Comparison of ENCODE assay signal across 1 cellular context in genomic region chr1:62621907-62622306, GRCh38.
A peak's percentile ranks its signal among the peaks of the same experiment; 100 is the strongest.
TF ChIP-seq lines count a peak whose summit lies in the region.

No MANE protein-coding gene starts in this region.

TF ChIP-seq in HepG2, 621 proteins besides CTCF, POLR2A, EP300 and RAD21 (continued from another document and continues in another):
- TF ChIP-seq ZNF280D (CRISPR knock-in tag; IDR thresholded peaks at IDR 0.05) (peak; percentile 93), TGIF2 (CRISPR knock-in tag; IDR thresholded peaks at IDR 0.05) (peak; percentile 96), ZNF274 (CRISPR knock-in tag; IDR thresholded peaks at IDR 0.05) (no peak), TEAD2 (CRISPR knock-in tag; IDR thresholded peaks at IDR 0.05) (no peak), ZNF570 (CRISPR knock-in tag; IDR thresholded peaks at IDR 0.05; ENCODE audit: borderline replicate concordance) (no peak), ZNF207 (IDR thresholded peaks at IDR 0.05; ENCODE audit: borderline replicate concordance) (no peak), ZFP82 (CRISPR knock-in tag; IDR thresholded peaks at IDR 0.05; ENCODE audit: borderline replicate concordance) (no peak), TERF1 (CRISPR knock-in tag; IDR thresholded peaks at IDR 0.05) (no peak), TBX3 (IDR thresholded peaks at IDR 0.05; ENCODE audit: borderline replicate concordance) (0 out of 2 replicates have a peak, but pooled peaks have one; percentile 17), ZBED4 (CRISPR knock-in tag; IDR thresholded peaks at IDR 0.05; ENCODE audit: borderline replicate concordance) (0 out of 2 replicates have a peak, but pooled peaks have one; percentile 64), ZNF558 (CRISPR knock-in tag; IDR thresholded peaks at IDR 0.05; ENCODE audit: borderline replicate concordance) (no peak), RFX3 (CRISPR knock-in tag; IDR thresholded peaks at IDR 0.05) (no peak), HNRNPUL1 (IDR thresholded peaks at IDR 0.05; ENCODE audit: low read depth, low read length) (no peak), RFXAP (CRISPR knock-in tag; IDR thresholded peaks at IDR 0.05; ENCODE audit: borderline replicate concordance) (no peak; the same call in 1 of the 2 replicates), HNF4G (IDR thresholded peaks at IDR 0.05; ENCODE audit: borderline replicate concordance, low read depth, low read length) (peak; percentile 74; the same call in 1 of the 2 replicates), HNF4G (CRISPR knock-in tag; IDR thresholded peaks at IDR 0.05; ENCODE audit: borderline replicate concordance, low read depth) (no peak; the same call in 1 of the 2 replicates), HBP1 (CRISPR knock-in tag; IDR thresholded peaks at IDR 0.05; ENCODE audit: low read depth) (peak; percentile 85; the same call in 1 of the 2 replicates), ZNF775 (CRISPR knock-in tag; IDR thresholded peaks at IDR 0.05; ENCODE audit: borderline replicate concordance) (no peak)
- TF ChIP-seq, protein P1, sequence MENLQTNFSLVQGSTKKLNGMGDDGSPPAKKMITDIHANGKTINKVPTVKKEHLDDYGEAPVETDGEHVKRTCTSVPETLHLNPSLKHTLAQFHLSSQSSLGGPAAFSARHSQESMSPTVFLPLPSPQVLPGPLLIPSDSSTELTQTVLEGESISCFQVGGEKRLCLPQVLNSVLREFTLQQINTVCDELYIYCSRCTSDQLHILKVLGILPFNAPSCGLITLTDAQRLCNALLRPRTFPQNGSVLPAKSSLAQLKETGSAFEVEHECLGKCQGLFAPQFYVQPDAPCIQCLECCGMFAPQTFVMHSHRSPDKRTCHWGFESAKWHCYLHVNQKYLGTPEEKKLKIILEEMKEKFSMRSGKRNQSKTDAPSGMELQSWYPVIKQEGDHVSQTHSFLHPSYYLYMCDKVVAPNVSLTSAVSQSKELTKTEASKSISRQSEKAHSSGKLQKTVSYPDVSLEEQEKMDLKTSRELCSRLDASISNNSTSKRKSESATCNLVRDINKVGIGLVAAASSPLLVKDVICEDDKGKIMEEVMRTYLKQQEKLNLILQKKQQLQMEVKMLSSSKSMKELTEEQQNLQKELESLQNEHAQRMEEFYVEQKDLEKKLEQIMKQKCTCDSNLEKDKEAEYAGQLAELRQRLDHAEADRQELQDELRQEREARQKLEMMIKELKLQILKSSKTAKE (CRISPR knock-in tag; IDR thresholded peaks at IDR 0.05; ENCODE audit: borderline replicate concordance): peak; percentile 60; the same call in 1 of the 2 replicates
- TF ChIP-seq, protein P2, sequence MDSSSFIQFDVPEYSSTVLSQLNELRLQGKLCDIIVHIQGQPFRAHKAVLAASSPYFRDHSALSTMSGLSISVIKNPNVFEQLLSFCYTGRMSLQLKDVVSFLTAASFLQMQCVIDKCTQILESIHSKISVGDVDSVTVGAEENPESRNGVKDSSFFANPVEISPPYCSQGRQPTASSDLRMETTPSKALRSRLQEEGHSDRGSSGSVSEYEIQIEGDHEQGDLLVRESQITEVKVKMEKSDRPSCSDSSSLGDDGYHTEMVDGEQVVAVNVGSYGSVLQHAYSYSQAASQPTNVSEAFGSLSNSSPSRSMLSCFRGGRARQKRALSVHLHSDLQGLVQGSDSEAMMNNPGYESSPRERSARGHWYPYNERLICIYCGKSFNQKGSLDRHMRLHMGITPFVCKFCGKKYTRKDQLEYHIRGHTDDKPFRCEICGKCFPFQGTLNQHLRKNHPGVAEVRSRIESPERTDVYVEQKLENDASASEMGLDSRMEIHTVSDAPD (CRISPR knock-in tag; IDR thresholded peaks at IDR 0.05): peak; percentile 92
- TF ChIP-seq, protein P3, sequence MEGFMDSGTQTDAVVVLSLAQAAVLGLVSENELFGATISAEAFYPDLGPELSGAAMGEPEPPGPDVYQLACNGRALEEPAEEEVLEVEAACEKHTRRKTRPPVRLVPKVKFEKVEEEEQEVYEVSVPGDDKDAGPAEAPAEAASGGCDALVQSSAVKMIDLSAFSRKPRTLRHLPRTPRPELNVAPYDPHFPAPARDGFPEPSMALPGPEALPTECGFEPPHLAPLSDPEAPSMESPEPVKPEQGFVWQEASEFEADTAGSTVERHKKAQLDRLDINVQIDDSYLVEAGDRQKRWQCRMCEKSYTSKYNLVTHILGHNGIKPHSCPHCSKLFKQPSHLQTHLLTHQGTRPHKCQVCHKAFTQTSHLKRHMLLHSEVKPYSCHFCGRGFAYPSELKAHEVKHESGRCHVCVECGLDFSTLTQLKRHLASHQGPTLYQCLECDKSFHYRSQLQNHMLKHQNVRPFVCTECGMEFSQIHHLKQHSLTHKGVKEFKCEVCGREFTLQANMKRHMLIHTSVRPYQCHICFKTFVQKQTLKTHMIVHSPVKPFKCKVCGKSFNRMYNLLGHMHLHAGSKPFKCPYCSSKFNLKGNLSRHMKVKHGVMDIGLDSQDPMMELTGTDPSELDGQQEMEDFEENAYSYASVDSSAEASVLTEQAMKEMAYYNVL (CRISPR knock-in tag; IDR thresholded peaks at IDR 0.05; ENCODE audit: borderline replicate concordance): peak; percentile 94; the same call in 1 of the 2 replicates
- TF ChIP-seq, protein P4, sequence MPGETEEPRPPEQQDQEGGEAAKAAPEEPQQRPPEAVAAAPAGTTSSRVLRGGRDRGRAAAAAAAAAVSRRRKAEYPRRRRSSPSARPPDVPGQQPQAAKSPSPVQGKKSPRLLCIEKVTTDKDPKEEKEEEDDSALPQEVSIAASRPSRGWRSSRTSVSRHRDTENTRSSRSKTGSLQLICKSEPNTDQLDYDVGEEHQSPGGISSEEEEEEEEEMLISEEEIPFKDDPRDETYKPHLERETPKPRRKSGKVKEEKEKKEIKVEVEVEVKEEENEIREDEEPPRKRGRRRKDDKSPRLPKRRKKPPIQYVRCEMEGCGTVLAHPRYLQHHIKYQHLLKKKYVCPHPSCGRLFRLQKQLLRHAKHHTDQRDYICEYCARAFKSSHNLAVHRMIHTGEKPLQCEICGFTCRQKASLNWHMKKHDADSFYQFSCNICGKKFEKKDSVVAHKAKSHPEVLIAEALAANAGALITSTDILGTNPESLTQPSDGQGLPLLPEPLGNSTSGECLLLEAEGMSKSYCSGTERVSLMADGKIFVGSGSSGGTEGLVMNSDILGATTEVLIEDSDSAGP (CRISPR knock-in tag; IDR thresholded peaks at IDR 0.05; ENCODE audit: borderline replicate concordance): no peak
- TF ChIP-seq, protein P5, sequence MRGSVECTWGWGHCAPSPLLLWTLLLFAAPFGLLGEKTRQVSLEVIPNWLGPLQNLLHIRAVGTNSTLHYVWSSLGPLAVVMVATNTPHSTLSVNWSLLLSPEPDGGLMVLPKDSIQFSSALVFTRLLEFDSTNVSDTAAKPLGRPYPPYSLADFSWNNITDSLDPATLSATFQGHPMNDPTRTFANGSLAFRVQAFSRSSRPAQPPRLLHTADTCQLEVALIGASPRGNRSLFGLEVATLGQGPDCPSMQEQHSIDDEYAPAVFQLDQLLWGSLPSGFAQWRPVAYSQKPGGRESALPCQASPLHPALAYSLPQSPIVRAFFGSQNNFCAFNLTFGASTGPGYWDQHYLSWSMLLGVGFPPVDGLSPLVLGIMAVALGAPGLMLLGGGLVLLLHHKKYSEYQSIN (CRISPR knock-in tag; IDR thresholded peaks at IDR 0.05; ENCODE audit: borderline replicate concordance): no peak
- TF ChIP-seq, protein P6, sequence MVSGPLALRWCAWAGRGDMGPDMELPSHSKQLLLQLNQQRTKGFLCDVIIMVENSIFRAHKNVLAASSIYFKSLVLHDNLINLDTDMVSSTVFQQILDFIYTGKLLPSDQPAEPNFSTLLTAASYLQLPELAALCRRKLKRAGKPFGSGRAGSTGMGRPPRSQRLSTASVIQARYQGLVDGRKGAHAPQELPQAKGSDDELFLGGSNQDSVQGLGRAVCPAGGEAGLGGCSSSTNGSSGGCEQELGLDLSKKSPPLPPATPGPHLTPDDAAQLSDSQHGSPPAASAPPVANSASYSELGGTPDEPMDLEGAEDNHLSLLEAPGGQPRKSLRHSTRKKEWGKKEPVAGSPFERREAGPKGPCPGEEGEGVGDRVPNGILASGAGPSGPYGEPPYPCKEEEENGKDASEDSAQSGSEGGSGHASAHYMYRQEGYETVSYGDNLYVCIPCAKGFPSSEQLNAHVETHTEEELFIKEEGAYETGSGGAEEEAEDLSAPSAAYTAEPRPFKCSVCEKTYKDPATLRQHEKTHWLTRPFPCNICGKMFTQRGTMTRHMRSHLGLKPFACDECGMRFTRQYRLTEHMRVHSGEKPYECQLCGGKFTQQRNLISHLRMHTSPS (CRISPR knock-in tag; IDR thresholded peaks at IDR 0.05; ENCODE audit: low read depth): no peak
- TF ChIP-seq, protein P7, sequence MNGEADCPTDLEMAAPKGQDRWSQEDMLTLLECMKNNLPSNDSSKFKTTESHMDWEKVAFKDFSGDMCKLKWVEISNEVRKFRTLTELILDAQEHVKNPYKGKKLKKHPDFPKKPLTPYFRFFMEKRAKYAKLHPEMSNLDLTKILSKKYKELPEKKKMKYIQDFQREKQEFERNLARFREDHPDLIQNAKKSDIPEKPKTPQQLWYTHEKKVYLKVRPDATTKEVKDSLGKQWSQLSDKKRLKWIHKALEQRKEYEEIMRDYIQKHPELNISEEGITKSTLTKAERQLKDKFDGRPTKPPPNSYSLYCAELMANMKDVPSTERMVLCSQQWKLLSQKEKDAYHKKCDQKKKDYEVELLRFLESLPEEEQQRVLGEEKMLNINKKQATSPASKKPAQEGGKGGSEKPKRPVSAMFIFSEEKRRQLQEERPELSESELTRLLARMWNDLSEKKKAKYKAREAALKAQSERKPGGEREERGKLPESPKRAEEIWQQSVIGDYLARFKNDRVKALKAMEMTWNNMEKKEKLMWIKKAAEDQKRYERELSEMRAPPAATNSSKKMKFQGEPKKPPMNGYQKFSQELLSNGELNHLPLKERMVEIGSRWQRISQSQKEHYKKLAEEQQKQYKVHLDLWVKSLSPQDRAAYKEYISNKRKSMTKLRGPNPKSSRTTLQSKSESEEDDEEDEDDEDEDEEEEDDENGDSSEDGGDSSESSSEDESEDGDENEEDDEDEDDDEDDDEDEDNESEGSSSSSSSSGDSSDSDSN (CRISPR knock-in tag; IDR thresholded peaks at IDR 0.05): 0 out of 2 replicates have a peak, but pooled peaks have one; percentile 16
